Comparison of ENCODE assay signal across 9 cellular contexts in the genomic region with DNA sequence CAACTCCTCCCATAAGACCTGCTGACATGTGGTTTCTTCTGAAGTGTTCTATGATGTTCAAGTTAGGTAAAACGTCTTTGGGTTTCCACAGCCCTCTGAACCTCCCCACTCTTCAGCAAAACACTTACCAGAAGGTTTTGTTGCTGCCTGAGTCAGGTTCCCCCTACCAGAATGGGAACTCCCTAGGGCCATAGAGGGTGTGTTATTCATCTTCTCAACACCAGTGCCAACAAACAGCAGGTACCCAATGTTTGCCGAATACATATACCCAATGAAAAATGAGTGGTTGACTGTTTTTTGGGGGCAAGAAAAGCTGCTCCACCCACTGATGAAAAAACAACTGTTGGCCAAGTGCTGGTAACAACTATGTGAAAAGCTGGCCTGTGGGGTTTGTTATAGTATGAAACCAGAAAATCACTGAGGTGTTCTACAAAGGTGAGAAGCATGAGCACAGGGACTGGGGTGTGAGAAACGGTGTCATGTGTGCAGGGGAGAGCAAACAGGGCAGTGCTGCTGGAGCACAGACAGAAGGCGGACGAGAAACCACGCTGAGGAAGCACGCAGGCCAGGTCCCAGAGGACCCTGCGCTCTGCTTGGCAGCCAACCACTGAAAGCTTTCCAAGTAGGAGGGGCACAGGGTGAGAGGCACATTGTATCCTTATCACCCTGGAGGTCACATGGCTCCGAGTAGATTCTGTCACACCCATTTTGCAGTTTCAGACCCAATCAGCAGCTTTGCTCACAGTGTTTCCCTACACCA. TPM values are rescaled to one million over a fixed set of nuclear protein-coding genes. Genes with fewer than 3 reads are reported as not detected.
DNase-seq lines count a peak whose midpoint lies in the region; ATAC-seq and TF ChIP-seq lines count a peak whose summit lies in the region.
"Had no signal": no experiment of that assay in that cellular context is flagged by ENCODE, and none has a peak within 500 bp of the region (broad histone marks: within the 10 kb centered on the region; RNA-seq: fewer than 3 reads in every experiment).

No MANE protein-coding gene starts in this region.

- H3K27ac ChIP-seq in KOPT-K1 (ENCODE audit: low read depth, low read length, poor library complexity, severe bottlenecking) (peak overlapping the region; percentile 11), tibial nerve (peak overlapping the region in 1 of 4 donors; percentile 9), foreskin keratinocyte (no peak overlapping the region)
- H3K27ac ChIP-seq: HL-60 had no signal

- TF ChIP-seq POLR2A in tibial nerve (IDR thresholded peaks at IDR 0.05), result no peak

- TF ChIP-seq EP300 in tibial nerve (IDR thresholded peaks at IDR 0.05), result peak in 1 of 2 donors; percentile 59

- DNase-seq in activated T-cell treated with anti-CD3 and anti-CD28 coated beads for 24 hours (ENCODE audit: low read depth) (peak; percentile 29), left colon (peak; percentile 45 to 58), tibial nerve (ENCODE audit: low spot score in 2 of 2) (peak; percentile 63 to 68), foreskin keratinocyte (no peak), COLO668 (lab: John Stamatoyannopoulos, UW; ENCODE audit: unreplicated experiment) (no peak)

- H3K9me3 ChIP-seq in KOPT-K1 (ENCODE audit: insufficient read depth, low read length, poor library complexity, severe bottlenecking) (no peaks in the 10 kb centered on the region), tibial nerve (no peaks in the 10 kb centered on the region)

- H3K36me3 ChIP-seq in KOPT-K1 (ENCODE audit: insufficient read depth, low read length) (no peaks in the 10 kb centered on the region), tibial nerve (peaks cover 0 to 6% (median 0%) of the 10 kb centered on the region in 3 donors)

- H3K27me3 ChIP-seq in tibial nerve (no peaks in the 10 kb centered on the region), foreskin keratinocyte (no peaks in the 10 kb centered on the region)

- TF ChIP-seq CTCF in tibial nerve (IDR thresholded peaks at IDR 0.05) (no peak), foreskin keratinocyte (conservative IDR thresholded peaks at IDR 0.05) (no peak)

- H3K4me3 ChIP-seq in GM08714 (ENCODE audit: low read length) (peak overlapping the region; percentile 67; the same call in 1 of the 2 replicates), tibial nerve (no peak overlapping the region)

- WGBS in tibial nerve, 2 donors, result 33 to 34% methylated on average over 9 of the region's 9 CpGs

- intact Hi-C loops in left colon (cut with DNase I, micrococcal nuclease), result no loop called here

- ATAC-seq in GM21515 (IDR thresholded peaks at IDR 0.05; ENCODE audit: unreplicated experiment) (peak; percentile 91), left colon (peak; percentile 67), foreskin keratinocyte (no peak)

- peaks cover 0 to 46% (median 27%) of the 10 kb centered on the region in 4 donors for H3K4me1 ChIP-seq in tibial nerve
- no peaks in the 10 kb centered on the region for H3K4me1 ChIP-seq in foreskin keratinocyte

RNA-seq across cellular contexts. Expression of gene ATP8A1, which starts 28.8 kb away (rescaled TPM):
- 10 to 100 TPM; 64.7 to 70.5 TPM for total RNA-seq in left colon
- total RNA-seq in tibial nerve, result 10 to 100 TPM; 57.9 to 79.7 (median 64.9) TPM
- total RNA-seq in foreskin keratinocyte, result 0.14 and 0.20 TPM in 2 replicates
- polyA plus RNA-seq in foreskin keratinocyte, result 0.02 TPM in 1 of 2 replicates, not detected in the other

Comparison
In these comparisons a context has a peak if more than half of its experiments do, and no peak if none do; other contexts are left out.
1. DNase-seq: peak in activated T-cell treated with anti-CD3 and anti-CD28 coated beads for 24 hours (single experiment), left colon (2 of 2) and tibial nerve (2 of 2); none in foreskin keratinocyte (0 of 2) and COLO668 (single experiment).
2. RNA of gene ATP8A1, which starts 28.8 kb away (total RNA-seq): 64.7 to 70.5 TPM in left colon and 57.9 to 79.7 TPM in tibial nerve; 0.14 to 0.20 TPM in foreskin keratinocyte; every median in the first group is over 10 times any median in the second.